ENCODE assay signal across 1 cellular context in the genomic region with DNA sequence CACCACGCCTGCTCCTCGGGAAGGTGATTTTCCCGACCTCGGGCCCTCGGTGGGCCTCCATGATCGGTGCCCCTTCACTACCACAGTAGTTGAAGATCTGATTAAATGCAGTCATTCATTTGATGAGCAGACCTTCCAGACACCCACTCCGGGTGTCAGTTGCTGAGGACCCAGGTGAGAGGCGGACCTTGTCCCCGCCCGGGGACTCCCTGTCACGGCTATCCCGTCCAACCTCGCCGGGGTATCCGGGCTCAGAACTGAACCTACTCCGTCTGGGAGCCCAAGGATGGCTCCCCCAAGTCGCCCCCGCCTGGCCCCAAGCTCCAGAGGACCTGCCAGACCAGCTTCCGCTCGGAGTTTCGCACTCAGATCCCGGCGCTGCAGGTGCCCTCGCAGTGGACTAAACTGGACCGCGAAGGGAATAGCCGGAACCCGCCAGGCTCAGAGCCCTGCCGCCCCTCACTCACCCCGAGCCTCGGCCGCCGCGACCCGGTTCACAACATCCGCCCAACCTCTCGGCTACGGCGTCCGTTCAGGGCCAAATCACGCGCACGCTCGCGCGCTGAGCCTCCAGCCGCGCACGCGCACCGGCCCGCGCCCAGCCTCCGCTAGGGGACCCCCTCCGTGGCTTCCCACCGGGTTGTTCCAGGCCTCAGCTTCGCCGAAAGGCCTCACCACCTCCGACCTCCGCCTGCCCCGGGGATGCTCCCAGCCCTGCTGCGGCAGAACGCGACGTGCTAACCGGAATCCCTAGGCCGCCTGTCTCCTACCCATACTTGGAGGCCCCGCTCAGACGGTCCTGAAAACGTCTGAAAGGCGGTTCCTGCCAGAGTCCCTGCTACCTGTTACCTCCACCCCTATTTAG.
TF ChIP-seq lines count a peak whose summit lies in the region.

No MANE protein-coding gene starts in this region.

TF ChIP-seq in WTC11, 78 proteins besides CTCF, POLR2A, EP300 and RAD21 (continued from another document):
- no peak for TF ChIP-seq ZNF416 (CRISPR knock-in tag; IDR thresholded peaks at IDR 0.05)
- TF ChIP-seq ZNF317 (CRISPR knock-in tag; IDR thresholded peaks at IDR 0.05; ENCODE audit: borderline replicate concordance, low read depth), result no peak
- peak; percentile 96 for TF ChIP-seq SP1 (CRISPR knock-in tag; conservative IDR thresholded peaks at IDR 0.05)
- peak; percentile 77; the same call in 1 of the 2 replicates for TF ChIP-seq CREB1 (CRISPR knock-in tag; IDR thresholded peaks at IDR 0.05)
- TF ChIP-seq, protein P1, sequence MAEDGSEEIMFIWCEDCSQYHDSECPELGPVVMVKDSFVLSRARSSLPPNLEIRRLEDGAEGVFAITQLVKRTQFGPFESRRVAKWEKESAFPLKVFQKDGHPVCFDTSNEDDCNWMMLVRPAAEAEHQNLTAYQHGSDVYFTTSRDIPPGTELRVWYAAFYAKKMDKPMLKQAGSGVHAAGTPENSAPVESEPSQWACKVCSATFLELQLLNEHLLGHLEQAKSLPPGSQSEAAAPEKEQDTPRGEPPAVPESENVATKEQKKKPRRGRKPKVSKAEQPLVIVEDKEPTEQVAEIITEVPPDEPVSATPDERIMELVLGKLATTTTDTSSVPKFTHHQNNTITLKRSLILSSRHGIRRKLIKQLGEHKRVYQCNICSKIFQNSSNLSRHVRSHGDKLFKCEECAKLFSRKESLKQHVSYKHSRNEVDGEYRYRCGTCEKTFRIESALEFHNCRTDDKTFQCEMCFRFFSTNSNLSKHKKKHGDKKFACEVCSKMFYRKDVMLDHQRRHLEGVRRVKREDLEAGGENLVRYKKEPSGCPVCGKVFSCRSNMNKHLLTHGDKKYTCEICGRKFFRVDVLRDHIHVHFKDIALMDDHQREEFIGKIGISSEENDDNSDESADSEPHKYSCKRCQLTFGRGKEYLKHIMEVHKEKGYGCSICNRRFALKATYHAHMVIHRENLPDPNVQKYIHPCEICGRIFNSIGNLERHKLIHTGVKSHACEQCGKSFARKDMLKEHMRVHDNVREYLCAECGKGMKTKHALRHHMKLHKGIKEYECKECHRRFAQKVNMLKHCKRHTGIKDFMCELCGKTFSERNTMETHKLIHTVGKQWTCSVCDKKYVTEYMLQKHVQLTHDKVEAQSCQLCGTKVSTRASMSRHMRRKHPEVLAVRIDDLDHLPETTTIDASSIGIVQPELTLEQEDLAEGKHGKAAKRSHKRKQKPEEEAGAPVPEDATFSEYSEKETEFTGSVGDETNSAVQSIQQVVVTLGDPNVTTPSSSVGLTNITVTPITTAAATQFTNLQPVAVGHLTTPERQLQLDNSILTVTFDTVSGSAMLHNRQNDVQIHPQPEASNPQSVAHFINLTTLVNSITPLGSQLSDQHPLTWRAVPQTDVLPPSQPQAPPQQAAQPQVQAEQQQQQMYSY (CRISPR knock-in tag; IDR thresholded peaks at IDR 0.05), result peak; percentile 48
- peak; percentile 90 for TF ChIP-seq FOXP4 (CRISPR knock-in tag; IDR thresholded peaks at IDR 0.05)
- TF ChIP-seq, protein P2, sequence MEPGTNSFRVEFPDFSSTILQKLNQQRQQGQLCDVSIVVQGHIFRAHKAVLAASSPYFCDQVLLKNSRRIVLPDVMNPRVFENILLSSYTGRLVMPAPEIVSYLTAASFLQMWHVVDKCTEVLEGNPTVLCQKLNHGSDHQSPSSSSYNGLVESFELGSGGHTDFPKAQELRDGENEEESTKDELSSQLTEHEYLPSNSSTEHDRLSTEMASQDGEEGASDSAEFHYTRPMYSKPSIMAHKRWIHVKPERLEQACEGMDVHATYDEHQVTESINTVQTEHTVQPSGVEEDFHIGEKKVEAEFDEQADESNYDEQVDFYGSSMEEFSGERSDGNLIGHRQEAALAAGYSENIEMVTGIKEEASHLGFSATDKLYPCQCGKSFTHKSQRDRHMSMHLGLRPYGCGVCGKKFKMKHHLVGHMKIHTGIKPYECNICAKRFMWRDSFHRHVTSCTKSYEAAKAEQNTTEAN (CRISPR knock-in tag; IDR thresholded peaks at IDR 0.05), result peak; percentile 85; the same call in 1 of the 2 replicates
- TF ChIP-seq NFATC4 (CRISPR knock-in tag; IDR thresholded peaks at IDR 0.05), result no peak
- TF ChIP-seq, protein P3, sequence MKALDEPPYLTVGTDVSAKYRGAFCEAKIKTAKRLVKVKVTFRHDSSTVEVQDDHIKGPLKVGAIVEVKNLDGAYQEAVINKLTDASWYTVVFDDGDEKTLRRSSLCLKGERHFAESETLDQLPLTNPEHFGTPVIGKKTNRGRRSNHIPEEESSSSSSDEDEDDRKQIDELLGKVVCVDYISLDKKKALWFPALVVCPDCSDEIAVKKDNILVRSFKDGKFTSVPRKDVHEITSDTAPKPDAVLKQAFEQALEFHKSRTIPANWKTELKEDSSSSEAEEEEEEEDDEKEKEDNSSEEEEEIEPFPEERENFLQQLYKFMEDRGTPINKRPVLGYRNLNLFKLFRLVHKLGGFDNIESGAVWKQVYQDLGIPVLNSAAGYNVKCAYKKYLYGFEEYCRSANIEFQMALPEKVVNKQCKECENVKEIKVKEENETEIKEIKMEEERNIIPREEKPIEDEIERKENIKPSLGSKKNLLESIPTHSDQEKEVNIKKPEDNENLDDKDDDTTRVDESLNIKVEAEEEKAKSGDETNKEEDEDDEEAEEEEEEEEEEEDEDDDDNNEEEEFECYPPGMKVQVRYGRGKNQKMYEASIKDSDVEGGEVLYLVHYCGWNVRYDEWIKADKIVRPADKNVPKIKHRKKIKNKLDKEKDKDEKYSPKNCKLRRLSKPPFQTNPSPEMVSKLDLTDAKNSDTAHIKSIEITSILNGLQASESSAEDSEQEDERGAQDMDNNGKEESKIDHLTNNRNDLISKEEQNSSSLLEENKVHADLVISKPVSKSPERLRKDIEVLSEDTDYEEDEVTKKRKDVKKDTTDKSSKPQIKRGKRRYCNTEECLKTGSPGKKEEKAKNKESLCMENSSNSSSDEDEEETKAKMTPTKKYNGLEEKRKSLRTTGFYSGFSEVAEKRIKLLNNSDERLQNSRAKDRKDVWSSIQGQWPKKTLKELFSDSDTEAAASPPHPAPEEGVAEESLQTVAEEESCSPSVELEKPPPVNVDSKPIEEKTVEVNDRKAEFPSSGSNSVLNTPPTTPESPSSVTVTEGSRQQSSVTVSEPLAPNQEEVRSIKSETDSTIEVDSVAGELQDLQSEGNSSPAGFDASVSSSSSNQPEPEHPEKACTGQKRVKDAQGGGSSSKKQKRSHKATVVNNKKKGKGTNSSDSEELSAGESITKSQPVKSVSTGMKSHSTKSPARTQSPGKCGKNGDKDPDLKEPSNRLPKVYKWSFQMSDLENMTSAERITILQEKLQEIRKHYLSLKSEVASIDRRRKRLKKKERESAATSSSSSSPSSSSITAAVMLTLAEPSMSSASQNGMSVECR (CRISPR knock-in tag; IDR thresholded peaks at IDR 0.05; ENCODE audit: borderline replicate concordance), result peak; percentile 98
- no peak for TF ChIP-seq NFYB (CRISPR knock-in tag; conservative IDR thresholded peaks at IDR 0.05; ENCODE audit: low read depth)
- no peak for TF ChIP-seq FOXJ3 (CRISPR knock-in tag; IDR thresholded peaks at IDR 0.05; ENCODE audit: borderline replicate concordance)
- no peak for TF ChIP-seq NR3C1 (CRISPR knock-in tag; conservative IDR thresholded peaks at IDR 0.05; ENCODE audit: low read depth)
- TF ChIP-seq, protein P4, sequence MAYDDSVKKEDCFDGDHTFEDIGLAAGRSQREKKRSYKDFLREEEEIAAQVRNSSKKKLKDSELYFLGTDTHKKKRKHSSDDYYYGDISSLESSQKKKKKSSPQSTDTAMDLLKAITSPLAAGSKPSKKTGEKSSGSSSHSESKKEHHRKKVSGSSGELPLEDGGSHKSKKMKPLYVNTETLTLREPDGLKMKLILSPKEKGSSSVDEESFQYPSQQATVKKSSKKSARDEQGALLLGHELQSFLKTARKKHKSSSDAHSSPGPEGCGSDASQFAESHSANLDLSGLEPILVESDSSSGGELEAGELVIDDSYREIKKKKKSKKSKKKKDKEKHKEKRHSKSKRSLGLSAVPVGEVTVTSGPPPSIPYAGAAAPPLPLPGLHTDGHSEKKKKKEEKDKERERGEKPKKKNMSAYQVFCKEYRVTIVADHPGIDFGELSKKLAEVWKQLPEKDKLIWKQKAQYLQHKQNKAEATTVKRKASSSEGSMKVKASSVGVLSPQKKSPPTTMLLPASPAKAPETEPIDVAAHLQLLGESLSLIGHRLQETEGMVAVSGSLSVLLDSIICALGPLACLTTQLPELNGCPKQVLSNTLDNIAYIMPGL (CRISPR knock-in tag; IDR thresholded peaks at IDR 0.05), result peak; percentile 99
- no peak for TF ChIP-seq IRF1 (CRISPR knock-in tag; IDR thresholded peaks at IDR 0.05)
- 0 out of 2 replicates have a peak, but pooled peaks have one; percentile 60 for TF ChIP-seq CREM (CRISPR knock-in tag; IDR thresholded peaks at IDR 0.05)
- TF ChIP-seq E2F5 (CRISPR knock-in tag; IDR thresholded peaks at IDR 0.05), result peak; percentile 94
- no peak for TF ChIP-seq MLX (CRISPR knock-in tag; IDR thresholded peaks at IDR 0.05)
- TF ChIP-seq ELF4 (CRISPR knock-in tag; IDR thresholded peaks at IDR 0.05; ENCODE audit: low read depth), result 0 out of 2 replicates have a peak, but pooled peaks have one; percentile 37
- no peak for TF ChIP-seq ATF2 (CRISPR knock-in tag; IDR thresholded peaks at IDR 0.05; ENCODE audit: borderline replicate concordance, low read depth)
- TF ChIP-seq FOXP1 (CRISPR knock-in tag; IDR thresholded peaks at IDR 0.05; ENCODE audit: borderline replicate concordance), result peak; percentile 97
- peak; percentile 82 for TF ChIP-seq GABPB1 (CRISPR knock-in tag; IDR thresholded peaks at IDR 0.05)
